5 cellular contexts compared by ENCODE assay signal in the genomic region with DNA sequence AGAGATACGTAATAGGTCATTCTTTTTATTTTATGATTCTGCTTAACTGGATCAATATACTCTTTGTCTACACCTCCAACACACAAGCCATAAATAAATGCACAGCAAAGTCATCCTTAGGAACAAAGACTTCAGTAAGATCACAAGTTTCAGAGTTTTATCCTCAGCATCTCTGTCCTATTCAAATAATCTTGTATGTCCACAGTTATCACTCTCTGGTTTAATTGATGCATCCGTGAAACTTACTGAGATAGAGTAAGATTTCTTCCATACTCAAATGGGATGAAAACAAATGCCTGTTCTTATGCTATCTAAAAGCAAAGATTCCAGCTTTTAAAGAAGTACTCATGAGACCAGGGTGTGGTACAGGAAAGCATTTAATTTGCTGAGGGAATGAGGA.
"Had no signal": no experiment of that assay in that cellular context is flagged by ENCODE, and none has a peak within 500 bp of the region (broad histone marks: within the 10 kb centered on the region; RNA-seq: fewer than 3 reads in every experiment).

No MANE protein-coding gene starts in this region.

- DNase-seq: IMR-90, KBM-7, KG1 had no signal

- ATAC-seq: HepG2, K562 had no signal
